ENCODE assay signal across 10 cellular contexts in genomic region chr3:56795097-56795806, GRCh38. TPM values are rescaled to one million over a fixed set of nuclear protein-coding genes. Genes with fewer than 3 reads are reported as not detected.
A peak's percentile ranks its signal among the peaks of the same experiment; 100 is the strongest.
DNase-seq lines count a peak whose midpoint lies in the region; ATAC-seq and TF ChIP-seq lines count a peak whose summit lies in the region.
"Had no signal": no experiment of that assay in that cellular context is flagged by ENCODE, and none has a peak within 500 bp of the region (broad histone marks: within the 10 kb centered on the region; RNA-seq: fewer than 3 reads in every experiment).

No MANE protein-coding gene starts in this region.

- DNase-seq in CD8-positive, alpha-beta T cell = no peak
- DNase-seq in Peyer's patch (no peak), dermis blood vessel endothelial cell (peak; percentile 58), natural killer cell (no peak), NCI-H345 (lab: John Stamatoyannopoulos, UW) (no peak)
- DNase-seq in stimulated activated CD4-positive, alpha-beta T cell treated with anti-CD3 and anti-CD28 coated beads, Interleukin-4, amount 100 ng/mL, for 4 hours = no peak
- DNase-seq: DMS 273 treated with DMSO at 0.1 percent for 48 hours, posterior cingulate gyrus had no signal

- no peaks in the 10 kb centered on the region for H3K9me3 ChIP-seq in CD8-positive, alpha-beta T cell (ENCODE audit: low read length)
- no peaks in the 10 kb centered on the region for H3K9me3 ChIP-seq in Peyer's patch

- POLR2A ChIA-PET in CD8-positive, alpha-beta T cell (lab: Charles Lee) = interaction anchor here (0.6 to 1.8 kb wide), 2 partner anchors 10 to 36 kb away, joined by 3 to 7 read pairs; no protein-coding TSS in a partner anchor

- peak overlapping the region; percentile 95 for H3K4me3 Mint-ChIP-seq in CD8-positive, alpha-beta T cell
- H3K4me3 Mint-ChIP-seq in natural killer cell = peak overlapping the region; percentile 90

- TF ChIP-seq POLR2A in Peyer's patch (IDR thresholded peaks at IDR 0.05) = no peak

- no peaks in the 10 kb centered on the region for H3K27me3 Mint-ChIP-seq in CD8-positive, alpha-beta T cell (ENCODE audit: low read depth)
- no peaks in the 10 kb centered on the region for H3K27me3 Mint-ChIP-seq in natural killer cell (ENCODE audit: low read depth in 2 of 2)

- H3K9me3 Mint-ChIP-seq in CD8-positive, alpha-beta T cell = no peaks in the 10 kb centered on the region
- no peaks in the 10 kb centered on the region for H3K9me3 Mint-ChIP-seq in natural killer cell

- H3K4me1 Mint-ChIP-seq in CD8-positive, alpha-beta T cell (ENCODE audit: low read depth) = peaks cover 82% of the 10 kb centered on the region
- peaks cover 80 to 89% of the 10 kb centered on the region in 2 donors for H3K4me1 Mint-ChIP-seq in natural killer cell

- H3K27me3 ChIP-seq in CD8-positive, alpha-beta T cell (ENCODE audit: insufficient read depth, low read length) = no peaks in the 10 kb centered on the region
- no peaks in the 10 kb centered on the region for H3K27me3 ChIP-seq in Peyer's patch

- intact Hi-C loops in CD8-positive, alpha-beta T cell (cut with DNase I, micrococcal nuclease) = loop anchor here in 1 of 2 experiments (10.0 kb wide), 1 partner anchor 800 kb away; the partner anchor contains the start of gene ARF4
- intact Hi-C loops in natural killer cell (cut with micrococcal nuclease) = no loop called here

- H3K4me1 ChIP-seq in CD8-positive, alpha-beta T cell (ENCODE audit: insufficient read depth, low read length) = peaks cover 73% of the 10 kb centered on the region
- peaks cover 0 to 12% (median 6%) of the 10 kb centered on the region in 4 donors for H3K4me1 ChIP-seq in Peyer's patch

- peak overlapping the region; percentile 84 for H3K27ac Mint-ChIP-seq in CD8-positive, alpha-beta T cell
- H3K27ac Mint-ChIP-seq in natural killer cell = peak overlapping the region; percentile 92

- no peak overlapping the region for H3K27ac ChIP-seq in CD8-positive, alpha-beta T cell (ENCODE audit: low read depth, low read length)
- H3K27ac ChIP-seq in Peyer's patch = peak overlapping the region in 3 of 4 donors; percentile 19 to 44 (median 19)

- TF ChIP-seq CTCF in CD8-positive, alpha-beta T cell (IDR thresholded peaks at IDR 0.05) = no peak
- TF ChIP-seq CTCF in Peyer's patch (IDR thresholded peaks at IDR 0.05) = no peak
- TF ChIP-seq CTCF in natural killer cell (IDR thresholded peaks at IDR 0.05) = no peak

- peaks cover 43% of the 10 kb centered on the region for H3K36me3 Mint-ChIP-seq in CD8-positive, alpha-beta T cell
- no peaks in the 10 kb centered on the region for H3K36me3 Mint-ChIP-seq in natural killer cell

- ATAC-seq in CD8-positive, alpha-beta T cell = no peak
- peak in 2 of 3 donors; percentile 1 for ATAC-seq in natural killer cell
- no peak for ATAC-seq in HG02678 (IDR thresholded peaks at IDR 0.05; ENCODE audit: unreplicated experiment)
- ATAC-seq in GM21619 (IDR thresholded peaks at IDR 0.05; ENCODE audit: unreplicated experiment) = no peak

- H3K36me3 ChIP-seq in CD8-positive, alpha-beta T cell (ENCODE audit: insufficient read depth, low read length) = no peaks in the 10 kb centered on the region
- H3K36me3 ChIP-seq in Peyer's patch = no peaks in the 10 kb centered on the region

- CTCF ChIA-PET in CD8-positive, alpha-beta T cell (lab: Charles Lee) = interaction anchor here (0.6 to 8.2 kb wide), 2 partner anchors 12 to 38 kb away, joined by 3 to 117 read pairs; no protein-coding TSS in a partner anchor

- H3K4me3 ChIP-seq in CD8-positive, alpha-beta T cell (ENCODE audit: low read depth, low read length) = no peak overlapping the region
- H3K4me3 ChIP-seq in Peyer's patch = no peak overlapping the region

RNA-seq across cellular contexts. Expression of gene ARHGEF3, which starts 6.5 kb away (rescaled TPM):
- 10 to 100 TPM; 38.8 to 39.9 TPM for total RNA-seq in CD8-positive, alpha-beta T cell
- total RNA-seq in Peyer's patch (10 to 100 TPM in 1 of 4 donors, 1 to 10 TPM in 3; 4.5 to 40.4 (median 6.2) TPM), dermis blood vessel endothelial cell (12.1 and 20.8 TPM in 2 replicates), natural killer cell (100 to 1,000 TPM; 112 to 211 (median 135) TPM)

Comparison
In these comparisons a context has a peak if more than half of its experiments do, and no peak if none do; other contexts are left out.
1. ATAC-seq: peak in natural killer cell (2 of 3); none in CD8-positive, alpha-beta T cell (single experiment), HG02678 (single experiment) and GM21619 (single experiment).